In the genomic region with DNA sequence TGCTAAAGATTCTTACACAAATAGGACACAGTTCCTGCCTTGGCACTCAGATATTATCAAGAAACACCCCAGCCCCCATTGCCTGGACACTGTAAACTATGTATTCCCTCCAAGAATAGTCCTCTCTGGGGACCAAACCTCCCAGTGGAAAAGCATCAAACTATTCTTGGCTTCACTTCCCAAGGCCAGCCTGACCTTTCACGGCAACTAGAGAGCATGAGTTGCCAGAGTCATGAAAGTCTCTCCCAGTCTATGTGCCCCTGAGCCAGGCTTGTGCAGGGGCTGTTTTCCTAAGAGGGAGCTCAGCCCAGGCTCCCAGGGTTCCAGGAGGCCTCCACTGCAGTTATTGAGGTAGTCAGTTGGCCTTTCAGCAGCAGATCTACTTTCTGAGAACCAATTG, we compare ENCODE assay signal across 1 cellular context.
TF ChIP-seq lines count a peak whose summit lies in the region.

No MANE protein-coding gene starts in this region.

TF ChIP-seq in HEK293, 187 proteins besides CTCF, POLR2A, EP300 and RAD21 (continued from another document):
- TF ChIP-seq, protein P1, sequence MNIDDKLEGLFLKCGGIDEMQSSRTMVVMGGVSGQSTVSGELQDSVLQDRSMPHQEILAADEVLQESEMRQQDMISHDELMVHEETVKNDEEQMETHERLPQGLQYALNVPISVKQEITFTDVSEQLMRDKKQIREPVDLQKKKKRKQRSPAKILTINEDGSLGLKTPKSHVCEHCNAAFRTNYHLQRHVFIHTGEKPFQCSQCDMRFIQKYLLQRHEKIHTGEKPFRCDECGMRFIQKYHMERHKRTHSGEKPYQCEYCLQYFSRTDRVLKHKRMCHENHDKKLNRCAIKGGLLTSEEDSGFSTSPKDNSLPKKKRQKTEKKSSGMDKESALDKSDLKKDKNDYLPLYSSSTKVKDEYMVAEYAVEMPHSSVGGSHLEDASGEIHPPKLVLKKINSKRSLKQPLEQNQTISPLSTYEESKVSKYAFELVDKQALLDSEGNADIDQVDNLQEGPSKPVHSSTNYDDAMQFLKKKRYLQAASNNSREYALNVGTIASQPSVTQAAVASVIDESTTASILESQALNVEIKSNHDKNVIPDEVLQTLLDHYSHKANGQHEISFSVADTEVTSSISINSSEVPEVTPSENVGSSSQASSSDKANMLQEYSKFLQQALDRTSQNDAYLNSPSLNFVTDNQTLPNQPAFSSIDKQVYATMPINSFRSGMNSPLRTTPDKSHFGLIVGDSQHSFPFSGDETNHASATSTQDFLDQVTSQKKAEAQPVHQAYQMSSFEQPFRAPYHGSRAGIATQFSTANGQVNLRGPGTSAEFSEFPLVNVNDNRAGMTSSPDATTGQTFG (tag by site-specific recombination; IDR thresholded peaks at IDR 0.05; ENCODE audit: borderline replicate concordance) = no peak
- TF ChIP-seq, protein P2, sequence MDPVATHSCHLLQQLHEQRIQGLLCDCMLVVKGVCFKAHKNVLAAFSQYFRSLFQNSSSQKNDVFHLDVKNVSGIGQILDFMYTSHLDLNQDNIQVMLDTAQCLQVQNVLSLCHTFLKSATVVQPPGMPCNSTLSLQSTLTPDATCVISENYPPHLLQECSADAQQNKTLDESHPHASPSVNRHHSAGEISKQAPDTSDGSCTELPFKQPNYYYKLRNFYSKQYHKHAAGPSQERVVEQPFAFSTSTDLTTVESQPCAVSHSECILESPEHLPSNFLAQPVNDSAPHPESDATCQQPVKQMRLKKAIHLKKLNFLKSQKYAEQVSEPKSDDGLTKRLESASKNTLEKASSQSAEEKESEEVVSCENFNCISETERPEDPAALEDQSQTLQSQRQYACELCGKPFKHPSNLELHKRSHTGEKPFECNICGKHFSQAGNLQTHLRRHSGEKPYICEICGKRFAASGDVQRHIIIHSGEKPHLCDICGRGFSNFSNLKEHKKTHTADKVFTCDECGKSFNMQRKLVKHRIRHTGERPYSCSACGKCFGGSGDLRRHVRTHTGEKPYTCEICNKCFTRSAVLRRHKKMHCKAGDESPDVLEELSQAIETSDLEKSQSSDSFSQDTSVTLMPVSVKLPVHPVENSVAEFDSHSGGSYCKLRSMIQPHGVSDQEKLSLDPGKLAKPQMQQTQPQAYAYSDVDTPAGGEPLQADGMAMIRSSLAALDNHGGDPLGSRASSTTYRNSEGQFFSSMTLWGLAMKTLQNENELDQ (tag by site-specific recombination; IDR thresholded peaks at IDR 0.05; ENCODE audit: low read depth) = no peak
- TF ChIP-seq ZNF571 (tag by site-specific recombination; IDR thresholded peaks at IDR 0.05) (no peak), ZFP37 (tag by site-specific recombination; IDR thresholded peaks at IDR 0.05) (no peak), ZNF585B (tag by site-specific recombination; IDR thresholded peaks at IDR 0.05) (no peak), ZNF280C (tag by site-specific recombination; IDR thresholded peaks at IDR 0.05) (no peak)
- TF ChIP-seq, protein P3, sequence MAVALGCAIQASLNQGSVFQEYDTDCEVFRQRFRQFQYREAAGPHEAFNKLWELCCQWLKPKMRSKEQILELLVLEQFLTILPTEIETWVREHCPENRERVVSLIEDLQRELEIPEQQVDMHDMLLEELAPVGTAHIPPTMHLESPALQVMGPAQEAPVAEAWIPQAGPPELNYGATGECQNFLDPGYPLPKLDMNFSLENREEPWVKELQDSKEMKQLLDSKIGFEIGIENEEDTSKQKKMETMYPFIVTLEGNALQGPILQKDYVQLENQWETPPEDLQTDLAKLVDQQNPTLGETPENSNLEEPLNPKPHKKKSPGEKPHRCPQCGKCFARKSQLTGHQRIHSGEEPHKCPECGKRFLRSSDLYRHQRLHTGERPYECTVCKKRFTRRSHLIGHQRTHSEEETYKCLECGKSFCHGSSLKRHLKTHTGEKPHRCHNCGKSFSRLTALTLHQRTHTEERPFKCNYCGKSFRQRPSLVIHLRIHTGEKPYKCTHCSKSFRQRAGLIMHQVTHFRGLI (tag by site-specific recombination; IDR thresholded peaks at IDR 0.05) = no peak
- TF ChIP-seq, protein P4, sequence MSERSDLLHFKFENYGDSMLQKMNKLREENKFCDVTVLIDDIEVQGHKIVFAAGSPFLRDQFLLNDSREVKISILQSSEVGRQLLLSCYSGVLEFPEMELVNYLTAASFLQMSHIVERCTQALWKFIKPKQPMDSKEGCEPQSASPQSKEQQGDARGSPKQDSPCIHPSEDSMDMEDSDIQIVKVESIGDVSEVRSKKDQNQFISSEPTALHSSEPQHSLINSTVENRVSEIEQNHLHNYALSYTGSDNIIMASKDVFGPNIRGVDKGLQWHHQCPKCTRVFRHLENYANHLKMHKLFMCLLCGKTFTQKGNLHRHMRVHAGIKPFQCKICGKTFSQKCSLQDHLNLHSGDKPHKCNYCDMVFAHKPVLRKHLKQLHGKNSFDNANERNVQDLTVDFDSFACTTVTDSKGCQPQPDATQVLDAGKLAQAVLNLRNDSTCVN (tag by site-specific recombination; optimal IDR thresholded peaks at IDR 0.05) = no peak
